In the genomic region with DNA sequence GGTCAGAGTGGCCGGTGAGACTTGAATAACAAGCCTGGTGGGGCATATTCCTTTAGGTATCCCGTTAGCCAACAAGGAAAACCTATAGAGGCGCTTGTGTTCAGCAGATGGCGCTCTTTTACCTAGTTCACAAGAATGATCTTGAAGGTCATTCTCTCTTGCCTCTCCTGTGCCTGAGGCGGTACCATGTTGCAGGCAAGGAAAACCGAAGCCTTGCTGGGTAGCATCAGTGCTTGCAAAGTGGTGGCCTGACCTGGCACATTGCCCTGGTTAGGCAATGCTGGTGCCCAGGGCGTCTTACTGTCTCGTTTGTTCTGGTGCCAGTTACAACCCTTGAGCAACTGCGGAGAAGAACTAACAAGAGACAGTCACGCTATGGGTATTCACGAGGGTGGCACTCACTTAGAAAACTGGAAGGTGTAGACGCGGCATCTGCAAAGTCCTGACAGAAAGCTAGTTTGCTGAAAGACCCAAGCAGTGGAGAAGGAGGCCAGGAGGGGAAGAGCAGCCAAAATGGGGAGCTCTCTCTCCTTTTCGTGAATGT, we compare ENCODE assay signal across 8 cellular contexts. TPM values are rescaled to one million over a fixed set of nuclear protein-coding genes. Genes with fewer than 3 reads are reported as not detected.
DNase-seq lines count a peak whose midpoint lies in the region; ATAC-seq, FAIRE-seq and TF ChIP-seq lines count a peak whose summit lies in the region.

No MANE protein-coding gene starts in this region.

- ATAC-seq in GM21825 (IDR thresholded peaks at IDR 0.05; ENCODE audit: unreplicated experiment) = peak; percentile 58
- no peak for ATAC-seq in stimulated activated naive CD8-positive, alpha-beta T cell treated with anti-CD3 and anti-CD28 coated beads, Interleukin-15, amount 100 ng/mL, for 72 hours
- ATAC-seq in HG03039 (IDR thresholded peaks at IDR 0.05; ENCODE audit: unreplicated experiment) = no peak

- H3K9me3 Mint-ChIP-seq in stimulated activated naive CD8-positive, alpha-beta T cell treated with anti-CD3 and anti-CD28 coated beads, Interleukin-15, amount 100 ng/mL, for 72 hours = no peaks in the 10 kb centered on the region

- no peaks in the 10 kb centered on the region for H3K9me1 ChIP-seq in endothelial cell of umbilical vein (replicated peaks; ENCODE audit: control insufficient read depth, extremely low read depth, insufficient read depth, low read length)

- H3K18ac ChIP-seq in mesendoderm (ENCODE audit: low read length) = no peak overlapping the region

- no peak overlapping the region for H3K27ac Mint-ChIP-seq in stimulated activated naive CD8-positive, alpha-beta T cell treated with anti-CD3 and anti-CD28 coated beads, Interleukin-15, amount 100 ng/mL, for 72 hours

- H2BK120ac ChIP-seq in mesendoderm (ENCODE audit: low read depth, low read length) = no peak overlapping the region

- H3K9me3 ChIP-seq in endothelial cell of umbilical vein (replicated peaks; ENCODE audit: control insufficient read depth, insufficient read depth, low read length) = no peaks in the 10 kb centered on the region

- no peak overlapping the region for H2AFZ ChIP-seq in endothelial cell of umbilical vein (ENCODE audit: low read depth, low read length)

- DNase-seq in AG20443 (ENCODE audit: low spot score) = peak; percentile 65
- peak; percentile 74 for DNase-seq in NCI-H2227 (lab: John Stamatoyannopoulos, UW; ENCODE audit: unreplicated experiment)
- DNase-seq in activated CD4-positive, alpha-beta T cell treated with anti-CD3 and anti-CD28 coated beads, Interleukin-2, amount 50 U/mL, for 4 hours = peak; percentile 16 to 24
- peak; percentile 81 for DNase-seq in endothelial cell of umbilical vein (ENCODE audit: low read depth, low spot score)
- DNase-seq in mesendoderm = peak; percentile 93
- DNase-seq in stimulated activated naive CD8-positive, alpha-beta T cell treated with anti-CD3 and anti-CD28 coated beads, Interleukin-15, amount 100 ng/mL, for 72 hours = peak; percentile 9 to 18

- TF ChIP-seq CTCF in endothelial cell of umbilical vein (IDR thresholded peaks at IDR 0.05; ENCODE audit: extremely low read depth in 1 of 2, insufficient read depth in 1 of 2, low read depth in 1 of 2, low read length in 2 of 2) = peak; percentile 64 to 65

- H3K27me3 ChIP-seq in endothelial cell of umbilical vein (ENCODE audit: control insufficient read depth in 2 of 2, insufficient read depth in 2 of 2, low read length in 2 of 2) = no peaks in the 10 kb centered on the region
- H3K27me3 ChIP-seq in mesendoderm (ENCODE audit: insufficient read depth, low read length, poor library complexity) = no peaks in the 10 kb centered on the region

- peaks cover 12% of the 10 kb centered on the region for H3K4me1 Mint-ChIP-seq in stimulated activated naive CD8-positive, alpha-beta T cell treated with anti-CD3 and anti-CD28 coated beads, Interleukin-15, amount 100 ng/mL, for 72 hours

- no peak for TF ChIP-seq POLR2A in endothelial cell of umbilical vein (IDR thresholded peaks at IDR 0.05; ENCODE audit: low read depth, low read length)

- no peaks in the 10 kb centered on the region for H4K20me1 ChIP-seq in endothelial cell of umbilical vein (replicated peaks; ENCODE audit: control insufficient read depth, extremely low read depth, insufficient read depth, low read length)

- no peak overlapping the region for H2AK5ac ChIP-seq in mesendoderm (ENCODE audit: low read length)

- no peak overlapping the region for H3K56ac ChIP-seq in mesendoderm (ENCODE audit: low read length)

- peak; percentile 78 for FAIRE-seq in endothelial cell of umbilical vein (lab: Jason Lieb, UNC)

- no peak overlapping the region for H3K23ac ChIP-seq in mesendoderm (ENCODE audit: low read length)

- H3K4me3 ChIP-seq in endothelial cell of umbilical vein (replicated peaks in 1 of 3; ENCODE audit: insufficient read depth in 1 of 3, low read depth in 1 of 3, low read length in 3 of 3) (no peak overlapping the region), mesendoderm (ENCODE audit: low read length) (no peak overlapping the region)

- no peak overlapping the region for H3K4ac ChIP-seq in mesendoderm (ENCODE audit: low read depth, low read length)

- H3K79me2 ChIP-seq in endothelial cell of umbilical vein (ENCODE audit: control insufficient read depth, insufficient read depth, low read length) (no peaks in the 10 kb centered on the region), mesendoderm (ENCODE audit: control insufficient read depth, insufficient read depth, low read length) (no peaks in the 10 kb centered on the region)

- H3K4me1 ChIP-seq in endothelial cell of umbilical vein (ENCODE audit: control insufficient read depth, extremely low read depth, insufficient read depth, low read length) (no peaks in the 10 kb centered on the region), mesendoderm (ENCODE audit: control insufficient read depth, low read depth, low read length) (peaks cover 4% of the 10 kb centered on the region)

- H3K4me3 Mint-ChIP-seq in stimulated activated naive CD8-positive, alpha-beta T cell treated with anti-CD3 and anti-CD28 coated beads, Interleukin-15, amount 100 ng/mL, for 72 hours = no peak overlapping the region

- dilution Hi-C loops in endothelial cell of umbilical vein (cut with MboI; ENCODE audit: extremely low pct_ligation_motif_present, low sequenced_read_pairs) = no loop called here

- BruUV-seq in endothelial cell of umbilical vein (replicated peaks; lab: Mats Ljungman, UMichigan) = no TSS peak

- H3K27me3 Mint-ChIP-seq in stimulated activated naive CD8-positive, alpha-beta T cell treated with anti-CD3 and anti-CD28 coated beads, Interleukin-15, amount 100 ng/mL, for 72 hours = no peaks in the 10 kb centered on the region

- POLR2A ChIA-PET in endothelial cell of umbilical vein (lab: Charles Lee) = no interaction called here

- no peak overlapping the region for H4K8ac ChIP-seq in mesendoderm (ENCODE audit: low read depth, low read length)

- WGBS in mesendoderm (ENCODE audit: extremely low coverage, insufficient coverage, low lambda C conversion rate) = no CpG with 5 or more reads among the region's 14 CpGs

- no peak overlapping the region for H4K5ac ChIP-seq in mesendoderm (ENCODE audit: low read length)

- H3K9ac ChIP-seq in endothelial cell of umbilical vein (replicated peaks; ENCODE audit: extremely low read depth, insufficient read depth, low read length) (no peak overlapping the region), mesendoderm (ENCODE audit: low read length) (no peak overlapping the region)

- H3K27ac ChIP-seq in endothelial cell of umbilical vein (ENCODE audit: insufficient read depth, low read depth, low read length) (no peak overlapping the region), mesendoderm (ENCODE audit: low read depth, low read length) (no peak overlapping the region)

- CTCF ChIA-PET in endothelial cell of umbilical vein (lab: Charles Lee) = interaction anchor here (0.6 to 6.5 kb wide), 19 partner anchors 9 to 346 kb away, joined by 3 to 134 read pairs (median 4); no protein-coding TSS in a partner anchor

- no peak overlapping the region for H2BK15ac ChIP-seq in mesendoderm (replicated peaks; ENCODE audit: low read depth)

- no peak overlapping the region for H3K4me2 ChIP-seq in endothelial cell of umbilical vein (ENCODE audit: insufficient read depth, low read length)
- H3K4me2 ChIP-seq in mesendoderm (ENCODE audit: low read length) = no peak overlapping the region

- H3K79me1 ChIP-seq in mesendoderm (ENCODE audit: low read length) = peaks cover 1% of the 10 kb centered on the region

- intact Hi-C loops in endothelial cell of umbilical vein (cut with micrococcal nuclease) = loop anchor here (1.0 to 5.0 kb wide), 10 partner anchors 64 to 1436 kb away; no protein-coding TSS in a partner anchor

- H2BK5ac ChIP-seq in mesendoderm (ENCODE audit: low read length) = no peak overlapping the region

- H3K36me3 ChIP-seq in endothelial cell of umbilical vein (ENCODE audit: control insufficient read depth in 2 of 2, extremely low read depth in 1 of 2, insufficient read depth in 2 of 2, low read length in 2 of 2) = no peaks in the 10 kb centered on the region
- no peaks in the 10 kb centered on the region for H3K36me3 ChIP-seq in mesendoderm (ENCODE audit: control insufficient read depth, insufficient read depth, low read length)

TF ChIP-seq in endothelial cell of umbilical vein, 7 proteins besides CTCF, POLR2A, EP300 and RAD21:
- TF ChIP-seq, protein P1, sequence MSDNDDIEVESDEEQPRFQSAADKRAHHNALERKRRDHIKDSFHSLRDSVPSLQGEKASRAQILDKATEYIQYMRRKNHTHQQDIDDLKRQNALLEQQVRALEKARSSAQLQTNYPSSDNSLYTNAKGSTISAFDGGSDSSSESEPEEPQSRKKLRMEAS (IDR thresholded peaks at IDR 0.05; ENCODE audit: insufficient read depth, insufficient read length) = no peak

RNA-seq across cellular contexts. Expression of a gene that starts 56.7 kb away (rescaled TPM):
- total RNA-seq in endothelial cell of umbilical vein = 35.6 and 41.6 TPM in 2 replicates
- polyA plus RNA-seq in endothelial cell of umbilical vein = 18.1 and 20.2 TPM in 2 replicates
- 18.4 and 19.7 TPM in 2 replicates for polyA plus RNA-seq in endothelial cell of umbilical vein (2011; cell fraction: cytosol; rRNA removed)
- 45.7 and 47.1 TPM in 2 replicates for polyA plus RNA-seq in endothelial cell of umbilical vein (2011; cell fraction: nucleus; rRNA removed)
- polyA plus RNA-seq in endothelial cell of umbilical vein (2012) = 18.6 and 25.0 TPM in 2 replicates
- 55.5 and 56.5 TPM in 2 replicates for polyA minus RNA-seq in endothelial cell of umbilical vein
- 15.1 TPM for polyA minus RNA-seq in endothelial cell of umbilical vein (2011; cell fraction: cytosol; rRNA and poly(A)+ RNA removed)
- 113 and 129 TPM in 2 replicates for polyA minus RNA-seq in endothelial cell of umbilical vein (2011; cell fraction: nucleus; rRNA and poly(A)+ RNA removed)
- polyA plus RNA-seq in mesendoderm (2013, experiment 1 of 2) = 6.0 TPM
- 5.6 TPM for polyA plus RNA-seq in mesendoderm (2013, experiment 2 of 2)

Comparison
In these comparisons a context has a peak if more than half of its experiments do, and no peak if none do; other contexts are left out.
1. DNase-seq: peak in every context shown above with its lines; median percentile 93 in mesendoderm; 81 in endothelial cell of umbilical vein; 74 in NCI-H2227; 65 in AG20443; 20 in activated CD4-positive, alpha-beta T cell treated with anti-CD3 and anti-CD28 coated beads, Interleukin-2, amount 50 U/mL, for 4 hours; 14 in stimulated activated naive CD8-positive, alpha-beta T cell treated with anti-CD3 and anti-CD28 coated beads, Interleukin-15, amount 100 ng/mL, for 72 hours.